In genomic region chr4:657338-658030, GRCh38 we compare ENCODE assay signal across 14 cellular contexts. TPM values are rescaled to one million over a fixed set of nuclear protein-coding genes. Genes with fewer than 3 reads are reported as not detected.
"Had no signal": no experiment of that assay in that cellular context is flagged by ENCODE, and none has a peak within 500 bp of the region (broad histone marks: within the 10 kb centered on the region; RNA-seq: fewer than 3 reads in every experiment).

No MANE protein-coding gene starts in this region.

- H3K27ac ChIP-seq: adrenal gland, body of pancreas, neutrophil, upper lobe of left lung had no signal

- H3K9me3 ChIP-seq: adrenal gland, body of pancreas, neutrophil, upper lobe of left lung had no signal

- FAIRE-seq: keratinocyte had no signal

- H3K27me3 ChIP-seq: adrenal gland, body of pancreas, upper lobe of left lung had no signal

- H3K4me1 ChIP-seq: adrenal gland, body of pancreas, upper lobe of left lung had no signal

- H3K36me3 ChIP-seq: adrenal gland, neutrophil, upper lobe of left lung had no signal

- H3K9me3 Mint-ChIP-seq: activated naive CD4-positive, alpha-beta T cell treated with anti-CD3 and anti-CD28 coated beads for 36 hours; mesothelial cell of epicardium had no signal

- H3K27ac Mint-ChIP-seq: activated naive CD4-positive, alpha-beta T cell treated with anti-CD3 and anti-CD28 coated beads for 36 hours had no signal

- H3K4me3 Mint-ChIP-seq: activated naive CD4-positive, alpha-beta T cell treated with anti-CD3 and anti-CD28 coated beads for 36 hours; mesothelial cell of epicardium; naive B cell; stimulated activated naive B cell treated with anti-CD40 and anti-IgM and Interleukin-4, amounts not matched to agents 10 μg/mL and 1 μg/mL and 100 μg/mL, for 72 hours had no signal

- DNase-seq: activated CD4-positive, alpha-beta T cell treated with anti-CD3 and anti-CD28 coated beads for 1 hour; activated CD4-positive, alpha-beta T cell treated with anti-CD3 and anti-CD28 coated beads, Interleukin-2, amount 50 U/mL, for 48 hours; activated naive CD4-positive, alpha-beta T cell treated with anti-CD3 and anti-CD28 coated beads for 36 hours; adrenal gland; body of pancreas; foreskin melanocyte; naive B cell; stimulated activated CD4-positive, alpha-beta T cell treated with anti-CD3 and anti-CD28 coated beads, Interleukin-2, amount 100 ng/mL, for 24 hours; stimulated activated naive B cell treated with anti-CD40 and anti-IgM and Interleukin-4, amounts not matched to agents 10 μg/mL and 1 μg/mL and 100 μg/mL, for 72 hours had no signal

- ATAC-seq: sciatic nerve; stimulated activated naive B cell treated with anti-CD40 and anti-IgM and Interleukin-4, amounts not matched to agents 10 μg/mL and 1 μg/mL and 100 μg/mL, for 72 hours had no signal

- H3K4me3 ChIP-seq: adrenal gland, body of pancreas, upper lobe of left lung had no signal

- H3K27me3 Mint-ChIP-seq: naive B cell had no signal

RNA-seq across cellular contexts. Expression of gene SLC49A3, which starts 31.5 kb away (rescaled TPM):
- total RNA-seq: activated naive CD4-positive, alpha-beta T cell treated with anti-CD3 and anti-CD28 coated beads for 36 hours had no signal

RNA-seq across cellular contexts. Expression of gene PDE6B, which starts 32.1 kb away (rescaled TPM):
- polyA plus RNA-seq: keratinocyte had no signal
